In genomic region chr18:48715651-48716354, GRCh38 we compare ENCODE assay signal across 8 cellular contexts.
DNase-seq lines count a peak whose midpoint lies in the region; ATAC-seq and TF ChIP-seq lines count a peak whose summit lies in the region.
"Had no signal": no experiment of that assay in that cellular context is flagged by ENCODE, and none has a peak within 500 bp of the region (broad histone marks: within the 10 kb centered on the region; RNA-seq: fewer than 3 reads in every experiment).

No MANE protein-coding gene starts in this region.

- no peak for TF ChIP-seq POLR2A in NB4 (IDR thresholded peaks at IDR 0.05; ENCODE audit: extremely low read depth, insufficient read length)
- no peak for TF ChIP-seq POLR2A in heart left ventricle (IDR thresholded peaks at IDR 0.05)
- no peak for TF ChIP-seq POLR2A in tibial nerve (IDR thresholded peaks at IDR 0.05)

- H3K9me3 ChIP-seq in heart left ventricle, result no peaks in the 10 kb centered on the region
- H3K9me3 ChIP-seq in tibial nerve, result no peaks in the 10 kb centered on the region

- peaks cover 5 to 71% (median 43%) of the 10 kb centered on the region in 12 donors for H3K4me1 ChIP-seq in heart left ventricle
- peaks cover 0 to 46% (median 25%) of the 10 kb centered on the region in 4 donors for H3K4me1 ChIP-seq in tibial nerve

- TF ChIP-seq CTCF in NB4 (IDR thresholded peaks at IDR 0.05; ENCODE audit: low read depth, low read length) (no peak), heart left ventricle (IDR thresholded peaks at IDR 0.05) (no peak), tibial nerve (IDR thresholded peaks at IDR 0.05) (no peak)

- H3K27ac ChIP-seq in heart left ventricle (peak overlapping the region in 3 of 12 donors; percentile 5 to 88 (median 18)), tibial nerve (peak overlapping the region in 2 of 4 donors; percentile 70 to 74)

- peak in 1 of 2 donors; percentile 46 for TF ChIP-seq EP300 in tibial nerve (IDR thresholded peaks at IDR 0.05)

- WGBS in heart left ventricle, 4 donors, result 78 to 88% (median 85%) methylated on average over 6 to 10 of the region's 10 CpGs
- WGBS in tibial nerve, 2 donors, result 60 to 74% methylated on average over 10 of the region's 10 CpGs

- H3K27me3 ChIP-seq in heart left ventricle (no peaks in the 10 kb centered on the region), tibial nerve (no peaks in the 10 kb centered on the region)

- H3K36me3 ChIP-seq in heart left ventricle, result peaks cover 0 to 13% (median 0%) of the 10 kb centered on the region in 9 donors
- H3K36me3 ChIP-seq in tibial nerve, result peaks cover 0 to 16% (median 0%) of the 10 kb centered on the region in 3 donors

- DNase-seq in NB4 (ENCODE audit: low read depth), result peak; percentile 70
- peak in 1 of 5 donors; percentile 44 for DNase-seq in heart left ventricle
- DNase-seq in tibial nerve (ENCODE audit: low spot score in 2 of 2), result peak; percentile 23 to 54
- DNase-seq in mesenteric fat pad (ENCODE audit: low spot score), result no peak
- DNase-seq in effector CD4-positive, alpha-beta T cell, result no peak
- DNase-seq: NCI-H1105 had no signal

- no peak overlapping the region for H3K4me3 ChIP-seq in NB4 (ENCODE audit: low read depth, low read length)
- H3K4me3 ChIP-seq in heart left ventricle, result no peak overlapping the region
- H3K4me3 ChIP-seq in tibial nerve, result no peak overlapping the region

- peak; percentile 62 for ATAC-seq in GM21423 (IDR thresholded peaks at IDR 0.05; ENCODE audit: unreplicated experiment)
- peak in 3 of 4 donors; percentile 4 to 78 (median 42) for ATAC-seq in heart left ventricle
- ATAC-seq in HG03469 (IDR thresholded peaks at IDR 0.05; ENCODE audit: unreplicated experiment), result no peak

- intact Hi-C loops in heart left ventricle (cut with DNase I), result loop anchor here in 5 of 10 donors (10.0 kb wide), 4 partner anchors 49 to 459 kb away; no protein-coding TSS in a partner anchor

Comparison
In these comparisons a context has a peak if more than half of its experiments do, and no peak if none do; other contexts are left out.
1. DNase-seq: peak in NB4 (single experiment) and tibial nerve (2 of 2); none in mesenteric fat pad (single experiment) and effector CD4-positive, alpha-beta T cell (single experiment).